In genomic region chr4:7367894-7368293, GRCh38 we compare ENCODE assay signal across 18 cellular contexts.
"Had no signal": no experiment of that assay in that cellular context is flagged by ENCODE, and none has a peak within 500 bp of the region (broad histone marks: within the 10 kb centered on the region; RNA-seq: fewer than 3 reads in every experiment).

No MANE protein-coding gene starts in this region.

- DNase-seq: activated B cell treated with CpG ODN at 0.5 μM for 24 hours; activated CD4-positive, alpha-beta T cell treated with anti-CD3 and anti-CD28 coated beads, Interleukin-2, amount 50 U/mL, for 1 hour; activated effector memory CD4-positive, alpha-beta T cell treated with anti-CD3 and anti-CD28 coated beads, Interleukin-2, amount 50 U/mL, for 16 hours; activated T-cell treated with anti-CD3 and anti-CD28 coated beads, Interleukin-2, amount 50 U/mL, for 24 hours; foreskin fibroblast; glutamatergic neuron; mucosa of descending colon; naive thymus-derived CD8-positive, alpha-beta T cell; psoas muscle; stimulated activated CD4-positive, alpha-beta T cell treated with anti-CD3 and anti-CD28 coated beads, Interleukin-2, amount 100 ng/mL, for 48 hours; stimulated activated naive CD4-positive, alpha-beta T cell treated with Interleukin-2 at 50 U/mL for 16 hours had no signal

- H3K4me3 Mint-ChIP-seq: activated B cell treated with CpG ODN at 0.5 μM for 24 hours; activated T-cell treated with anti-CD3 and anti-CD28 coated beads, Interleukin-2, amount 50 U/mL, for 24 hours; naive thymus-derived CD8-positive, alpha-beta T cell; T-helper 1 cell treated with Interleukin-12 subunit alpha and Interleukin-12 subunit beta and Interleukin-4 antibody, amounts not matched to agents 30 μg/mL and 1 μg/mL, for 36 hours had no signal

- H3K27ac Mint-ChIP-seq: activated B cell treated with CpG ODN at 0.5 μM for 24 hours; activated naive CD4-positive, alpha-beta T cell treated with anti-CD3 and anti-CD28 coated beads, Interleukin-2, amount 50 U/mL, for 72 hours; activated T-cell treated with anti-CD3 and anti-CD28 coated beads, Interleukin-2, amount 50 U/mL, for 24 hours; T-helper 1 cell treated with Interleukin-12 subunit alpha and Interleukin-12 subunit beta and Interleukin-4 antibody, amounts not matched to agents 30 μg/mL and 1 μg/mL, for 36 hours had no signal

- H3K4me3 ChIP-seq: breast epithelium, esophagus muscularis mucosa, mucosa of descending colon, psoas muscle, suprapubic skin had no signal

- H3K36me3 ChIP-seq: breast epithelium, esophagus muscularis mucosa, suprapubic skin had no signal

- H3K4me1 ChIP-seq: breast epithelium had no signal

- H3K27me3 Mint-ChIP-seq: activated B cell treated with CpG ODN at 0.5 μM for 24 hours had no signal

- H3K9me3 Mint-ChIP-seq: activated B cell treated with CpG ODN at 0.5 μM for 24 hours had no signal

- H3K36me3 Mint-ChIP-seq: activated naive CD4-positive, alpha-beta T cell treated with anti-CD3 and anti-CD28 coated beads, Interleukin-2, amount 50 U/mL, for 72 hours; naive thymus-derived CD8-positive, alpha-beta T cell had no signal

- ATAC-seq: activated naive CD4-positive, alpha-beta T cell treated with anti-CD3 and anti-CD28 coated beads, Interleukin-2, amount 50 U/mL, for 72 hours; left lobe of liver; mucosa of descending colon; naive thymus-derived CD8-positive, alpha-beta T cell; psoas muscle; sciatic nerve had no signal

- H3K4me1 Mint-ChIP-seq: activated B cell treated with CpG ODN at 0.5 μM for 24 hours; naive thymus-derived CD8-positive, alpha-beta T cell had no signal

- H3K27ac ChIP-seq: breast epithelium, esophagus muscularis mucosa, psoas muscle, suprapubic skin had no signal

- H3K9me3 ChIP-seq: breast epithelium, esophagus muscularis mucosa, mucosa of descending colon, psoas muscle, suprapubic skin had no signal

- H3K27me3 ChIP-seq: esophagus muscularis mucosa had no signal
